In the genomic region with DNA sequence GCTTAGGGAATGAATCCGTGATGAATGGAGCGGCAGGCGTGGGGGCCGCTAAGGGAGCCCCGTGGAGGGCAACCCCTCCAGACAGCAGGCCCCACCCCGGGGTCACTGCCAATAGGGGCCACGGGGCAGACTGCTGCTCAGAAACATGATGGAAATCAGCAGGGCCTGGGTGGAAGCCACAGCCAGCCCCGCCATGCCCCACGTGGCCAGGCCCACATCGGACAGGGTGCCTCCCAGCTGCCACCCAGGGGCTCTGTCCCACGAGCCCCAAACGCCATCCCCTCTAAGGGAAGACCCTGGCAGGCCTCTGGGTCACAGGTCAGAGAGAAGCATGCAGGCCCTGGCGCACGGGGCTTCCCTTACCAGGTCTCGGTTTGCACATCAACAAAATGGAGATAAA, we compare ENCODE assay signal across 11 cellular contexts. TPM values are rescaled to one million over a fixed set of nuclear protein-coding genes. Genes with fewer than 3 reads are reported as not detected.
DNase-seq lines count a peak whose midpoint lies in the region; ATAC-seq and TF ChIP-seq lines count a peak whose summit lies in the region.
"Had no signal": no experiment of that assay in that cellular context is flagged by ENCODE, and none has a peak within 500 bp of the region (broad histone marks: within the 10 kb centered on the region; RNA-seq: fewer than 3 reads in every experiment).

No MANE protein-coding gene starts in this region.

- H3K4me3 Mint-ChIP-seq in Calu3 (ENCODE audit: low read depth, unreplicated experiment): peak overlapping the region; percentile 88
- H3K4me3 Mint-ChIP-seq in activated CD8-positive, alpha-beta T cell treated with anti-CD3 and anti-CD28 coated beads, Interleukin-2, amount 10 ng/mL, durations not matched to agents 7 days and 5 days: peak overlapping the region; percentile 85

- no peak for TF ChIP-seq EP300 in SK-N-SH (IDR thresholded peaks at IDR 0.05; ENCODE audit: borderline replicate concordance in 1 of 2, low read depth in 1 of 2, low read length in 1 of 2)

- H4K91ac ChIP-seq in mesenchymal stem cell (ENCODE audit: low read length): no peak overlapping the region

- H3K36me3 Mint-ChIP-seq in Calu3 (ENCODE audit: insufficient read depth, unreplicated experiment): peaks cover 86% of the 10 kb centered on the region
- H3K36me3 Mint-ChIP-seq in activated CD8-positive, alpha-beta T cell treated with anti-CD3 and anti-CD28 coated beads, Interleukin-2, amount 10 ng/mL, durations not matched to agents 7 days and 5 days (ENCODE audit: low read depth): peaks cover 31% of the 10 kb centered on the region

- peak overlapping the region in 1 of 2 experiments; percentile 18 for H3K4ac ChIP-seq in mesenchymal stem cell (ENCODE audit: low read depth in 1 of 2, low read length in 2 of 2)

- no peak overlapping the region for H3K14ac ChIP-seq in mesenchymal stem cell (ENCODE audit: low read length in 2 of 2)

- POLR2A ChIA-PET in A673 (lab: Charles Lee; ENCODE audit: low non-redundant PET): no interaction called here
- POLR2A ChIA-PET in activated CD8-positive, alpha-beta T cell treated with anti-CD3 and anti-CD28 coated beads, Interleukin-2, amount 10 ng/mL, durations not matched to agents 7 days and 5 days (lab: Charles Lee): no interaction called here
- POLR2A ChIA-PET in SK-N-SH (lab: Yijun Ruan, JAX): no interaction called here

- BruUV-seq in A673 (replicated peaks; lab: Mats Ljungman, UMichigan) (no TSS peak), Calu3 (replicated peaks; lab: Mats Ljungman, UMichigan) (no TSS peak)

- H3K4me3 ChIP-seq in A673 (ENCODE audit: low read depth, low read length, poor library complexity, severe bottlenecking) (no peak overlapping the region), mesenchymal stem cell (ENCODE audit: insufficient read depth in 1 of 2, low read depth in 1 of 2, low read length in 2 of 2) (peak overlapping the region in 1 of 2 experiments; percentile 41), SK-N-SH (ENCODE audit: low read depth in 2 of 2, low read length in 1 of 2) (no peak overlapping the region)
- H3K4me3 ChIP-seq: cardiac muscle cell, pancreas had no signal

- no peak overlapping the region for H2BK12ac ChIP-seq in mesenchymal stem cell (ENCODE audit: low read length in 2 of 2)

- H3K4me2 ChIP-seq in mesenchymal stem cell (ENCODE audit: low read length, poor library complexity, severe bottlenecking) (no peak overlapping the region), SK-N-SH (no peak overlapping the region)

- H3K36me3 ChIP-seq in A673 (ENCODE audit: insufficient read depth, low read length, poor library complexity, severe bottlenecking) (peaks cover 30% of the 10 kb centered on the region), mesenchymal stem cell (ENCODE audit: control insufficient read depth in 1 of 2, insufficient read depth in 2 of 2, low read depth in 1 of 2, low read length in 2 of 2) (peaks cover 34 to 72% of the 10 kb centered on the region in 2 experiments), SK-N-SH (replicated peaks in 1 of 2; ENCODE audit: control insufficient read depth in 1 of 2, insufficient read depth in 2 of 2, low read length in 1 of 2) (peaks cover 16 to 31% of the 10 kb centered on the region in 2 experiments)
- H3K36me3 ChIP-seq: cardiac muscle cell had no signal

- CTCF ChIA-PET in A673 (lab: Charles Lee): no interaction called here
- CTCF ChIA-PET in Calu3 (lab: Charles Lee): interaction anchor here (2.2 kb wide), 1 partner anchor 56 kb away, joined by 34 read pairs; no protein-coding TSS in a partner anchor
- CTCF ChIA-PET in activated CD8-positive, alpha-beta T cell treated with anti-CD3 and anti-CD28 coated beads, Interleukin-2, amount 10 ng/mL, durations not matched to agents 7 days and 5 days (lab: Charles Lee): interaction anchor here (1.7 to 2.3 kb wide), 3 partner anchors 28 to 55 kb away, joined by 4 to 31 read pairs (median 13); a partner anchor contains a TSS
- CTCF ChIA-PET in SK-N-SH (lab: Yijun Ruan, JAX): interaction anchor here (0.7 kb wide), 1 partner anchor 591 kb away, joined by 3 read pairs; no protein-coding TSS in a partner anchor

- H2AFZ ChIP-seq in mesenchymal stem cell (ENCODE audit: low read depth, low read length) (no peak overlapping the region), SK-N-SH (ENCODE audit: low read depth) (no peak overlapping the region)

- no peak overlapping the region for H3K18ac ChIP-seq in mesenchymal stem cell (ENCODE audit: low read depth in 1 of 2, low read length in 2 of 2)

- no peak overlapping the region for H2AK5ac ChIP-seq in mesenchymal stem cell (ENCODE audit: low read length, severe bottlenecking)

- H3K79me2 ChIP-seq in SK-N-SH (ENCODE audit: insufficient read depth): peaks cover 97% of the 10 kb centered on the region

- no peak overlapping the region for H2BK15ac ChIP-seq in mesenchymal stem cell (ENCODE audit: low read depth, poor library complexity, severe bottlenecking)

- no peaks in the 10 kb centered on the region for H3K9me3 ChIP-seq in A673 (ENCODE audit: low read depth, low read length, poor library complexity, severe bottlenecking)
- H3K9me3 ChIP-seq in mesenchymal stem cell (ENCODE audit: control insufficient read depth, low read length): no peaks in the 10 kb centered on the region
- H3K9me3 ChIP-seq in SK-N-SH: no peaks in the 10 kb centered on the region
- H3K9me3 ChIP-seq: pancreas had no signal

- H3K27me3 Mint-ChIP-seq in Calu3 (ENCODE audit: unreplicated experiment): no peaks in the 10 kb centered on the region
- no peaks in the 10 kb centered on the region for H3K27me3 Mint-ChIP-seq in activated CD8-positive, alpha-beta T cell treated with anti-CD3 and anti-CD28 coated beads, Interleukin-2, amount 10 ng/mL, durations not matched to agents 7 days and 5 days (ENCODE audit: low read depth)

- TF ChIP-seq RAD21 in SK-N-SH (IDR thresholded peaks at IDR 0.05; ENCODE audit: low read length): no peak

- DNase-seq in A673 (ENCODE audit: low spot score): no peak
- DNase-seq in Calu3: no peak
- no peak for DNase-seq in activated CD8-positive, alpha-beta T cell treated with anti-CD3 and anti-CD28 coated beads, Interleukin-2, amount 10 ng/mL, durations not matched to agents 7 days and 5 days
- DNase-seq in mesenchymal stem cell: no peak
- no peak for DNase-seq in MV-4-11 (lab: John Stamatoyannopoulos, UW)
- DNase-seq in SK-N-SH: no peak
- no peak for DNase-seq in NCI-H2196 treated with DMSO at 0.1 percent for 48 hours (lab: John Stamatoyannopoulos, UW; ENCODE audit: unreplicated experiment)
- DNase-seq: pancreas, PC-3 had no signal

- H3F3A ChIP-seq in SK-N-SH (replicated peaks; ENCODE audit: insufficient read depth): peaks cover 6% of the 10 kb centered on the region

- no peaks in the 10 kb centered on the region for H3K9me3 Mint-ChIP-seq in Calu3 (ENCODE audit: low read depth, unreplicated experiment)
- H3K9me3 Mint-ChIP-seq in activated CD8-positive, alpha-beta T cell treated with anti-CD3 and anti-CD28 coated beads, Interleukin-2, amount 10 ng/mL, durations not matched to agents 7 days and 5 days (ENCODE audit: insufficient read depth): no peaks in the 10 kb centered on the region

- no peak overlapping the region for H2BK5ac ChIP-seq in mesenchymal stem cell (ENCODE audit: low read depth, low read length, poor library complexity, severe bottlenecking)

- H2BK120ac ChIP-seq in mesenchymal stem cell (ENCODE audit: low read depth, low read length): no peak overlapping the region

- no peak overlapping the region for H3K23ac ChIP-seq in mesenchymal stem cell (ENCODE audit: low read length in 2 of 2)

- H3K9ac ChIP-seq in mesenchymal stem cell (ENCODE audit: low read length) (peak overlapping the region; percentile 38), SK-N-SH (no peak overlapping the region)

- H3K4me1 ChIP-seq in A673 (ENCODE audit: insufficient read depth, low read length, poor library complexity, severe bottlenecking) (peaks cover 6% of the 10 kb centered on the region), mesenchymal stem cell (ENCODE audit: control insufficient read depth, insufficient read depth, low read depth, low read length) (peaks cover 10% of the 10 kb centered on the region), SK-N-SH (ENCODE audit: control insufficient read depth in 1 of 2, insufficient read depth in 2 of 2, low read depth in 1 of 2, low read length in 1 of 2) (no peaks in the 10 kb centered on the region)

- H3K27ac ChIP-seq in A673 (ENCODE audit: low read depth, low read length, poor library complexity, severe bottlenecking) (peak overlapping the region; percentile 23), mesenchymal stem cell (ENCODE audit: low read length, poor library complexity, severe bottlenecking) (no peak overlapping the region), SK-N-SH (ENCODE audit: low read depth in 2 of 2, low read length in 1 of 2) (no peak overlapping the region)
- H3K27ac ChIP-seq: pancreas had no signal

- peaks cover 98% of the 10 kb centered on the region for H4K20me1 ChIP-seq in SK-N-SH (ENCODE audit: insufficient read depth)

- H3K4me1 Mint-ChIP-seq in Calu3 (ENCODE audit: low read depth, unreplicated experiment): peaks cover 30% of the 10 kb centered on the region
- H3K4me1 Mint-ChIP-seq in activated CD8-positive, alpha-beta T cell treated with anti-CD3 and anti-CD28 coated beads, Interleukin-2, amount 10 ng/mL, durations not matched to agents 7 days and 5 days (ENCODE audit: low read depth): peaks cover 39% of the 10 kb centered on the region

- H3K27ac Mint-ChIP-seq in Calu3 (ENCODE audit: unreplicated experiment): peak overlapping the region; percentile 96
- H3K27ac Mint-ChIP-seq in activated CD8-positive, alpha-beta T cell treated with anti-CD3 and anti-CD28 coated beads, Interleukin-2, amount 10 ng/mL, durations not matched to agents 7 days and 5 days: peak overlapping the region; percentile 52

- no peaks in the 10 kb centered on the region for H3K9me2 ChIP-seq in SK-N-SH

- ATAC-seq in activated CD8-positive, alpha-beta T cell treated with anti-CD3 and anti-CD28 coated beads, Interleukin-2, amount 10 ng/mL, durations not matched to agents 7 days and 5 days: no peak
- ATAC-seq in GM18498 (IDR thresholded peaks at IDR 0.05; ENCODE audit: unreplicated experiment): no peak
- ATAC-seq: pancreas, PC-3 had no signal

- peaks cover 59% of the 10 kb centered on the region for H3K79me1 ChIP-seq in mesenchymal stem cell (replicated peaks; ENCODE audit: low read length, poor library complexity, severe bottlenecking)

- 89% methylated on average over 15 of the region's 15 CpGs for WGBS in mesenchymal stem cell
- WGBS in SK-N-SH (ENCODE audit: low lambda C conversion rate): 91% methylated on average over 13 of the region's 15 CpGs

- TF ChIP-seq CTCF in A673 (conservative IDR thresholded peaks at IDR 0.05; ENCODE audit: low read depth, low read length) (no peak), Calu3 (IDR thresholded peaks at IDR 0.05; ENCODE audit: unreplicated experiment) (no peak), SK-N-SH (IDR thresholded peaks at IDR 0.05) (no peak)

- H3K27me3 ChIP-seq in A673 (replicated peaks; ENCODE audit: insufficient read depth, low read depth, low read length, poor library complexity): no peaks in the 10 kb centered on the region
- no peaks in the 10 kb centered on the region for H3K27me3 ChIP-seq in mesenchymal stem cell (ENCODE audit: control insufficient read depth in 1 of 2, insufficient read depth in 1 of 2, low read length in 2 of 2)
- no peaks in the 10 kb centered on the region for H3K27me3 ChIP-seq in SK-N-SH (ENCODE audit: insufficient read depth)
- H3K27me3 ChIP-seq: cardiac muscle cell, pancreas had no signal

- no peak overlapping the region for H4K8ac ChIP-seq in mesenchymal stem cell (ENCODE audit: low read length)

- intact Hi-C loops in A673 (cut with micrococcal nuclease; ENCODE audit: unreplicated experiment) (no loop called here), Calu3 (cut with micrococcal nuclease; ENCODE audit: unreplicated experiment) (no loop called here)

RNA-seq across cellular contexts. Expression of a gene that starts 28.4 kb away (rescaled TPM):
- 91.7 and 97.2 TPM in 2 replicates for total RNA-seq in A673 (2021)
- total RNA-seq in Calu3 (2022): 213 and 218 TPM in 2 replicates
- 10 to 100 TPM; 46.1 to 52.1 TPM for total RNA-seq in activated CD8-positive, alpha-beta T cell treated with anti-CD3 and anti-CD28 coated beads, Interleukin-2, amount 10 ng/mL, durations not matched to agents 7 days and 5 days
- polyA plus RNA-seq in mesenchymal stem cell (2013, experiment 1 of 2): 45.5 TPM
- polyA plus RNA-seq in mesenchymal stem cell (2013, experiment 2 of 2): 39.8 TPM
- 19.9 and 34.4 TPM in 2 replicates for polyA plus RNA-seq in SK-N-SH (2012; rRNA removed)
- 20.4 and 25.5 TPM in 2 replicates for polyA plus RNA-seq in SK-N-SH (2012; cell fraction: cytosol; rRNA removed)
- 78.0 and 126 TPM in 2 replicates for polyA plus RNA-seq in SK-N-SH (2012; cell fraction: nucleus; rRNA removed)
